ENCODE assay signal across 8 cellular contexts in genomic region chr2:64049633-64050220, GRCh38. TPM values are rescaled to one million over a fixed set of nuclear protein-coding genes. Genes with fewer than 3 reads are reported as not detected.
DNase-seq lines count a peak whose midpoint lies in the region; ATAC-seq and TF ChIP-seq lines count a peak whose summit lies in the region.

No MANE protein-coding gene starts in this region.

- no peak overlapping the region for H3K4me3 ChIP-seq in AG10803 (ENCODE audit: low read length)
- no peak overlapping the region for H3K4me3 ChIP-seq in cardiac fibroblast (replicated peaks in 1 of 2; ENCODE audit: low read depth in 2 of 2, low read length in 2 of 2)

- peak; percentile 66 for DNase-seq in AG10803 (ENCODE audit: low read depth)
- peak; percentile 18 for DNase-seq in NCI-H226
- DNase-seq in activated CD4-positive, CD25-positive, alpha-beta regulatory T cell treated with anti-CD3 and anti-CD28 coated beads, Interleukin-2, amount 50 U/mL, for 16 hours (ENCODE audit: low read depth, low spot score), result peak; percentile 50
- peak; percentile 81 to 83 for DNase-seq in cardiac fibroblast (ENCODE audit: low read depth in 2 of 2)
- peak; percentile 69 to 72 for DNase-seq in left colon
- DNase-seq in stimulated activated CD4-positive, alpha-beta T cell treated with anti-CD3 and anti-CD28 coated beads, TNF-alpha, amount 100 ng/mL, for 1 hour (ENCODE audit: low read depth in 3 of 3, low spot score in 1 of 3), result peak; percentile 35 to 53 (median 53)

- intact Hi-C loops in left colon (cut with DNase I, micrococcal nuclease), result loop anchor here in 1 of 2 donors (5.0 kb wide), 3 partner anchors 263 to 438 kb away; no protein-coding TSS in a partner anchor

- ATAC-seq in GM18870 (IDR thresholded peaks at IDR 0.05; ENCODE audit: unreplicated experiment) (peak; percentile 92), HG03135 (IDR thresholded peaks at IDR 0.05; ENCODE audit: unreplicated experiment) (peak; percentile 61), left colon (peak; percentile 99)

- peak; percentile 95 for TF ChIP-seq CTCF in AG10803 (conservative IDR thresholded peaks at IDR 0.05; ENCODE audit: low read length)
- peak; percentile 93 for TF ChIP-seq CTCF in cardiac fibroblast (IDR thresholded peaks at IDR 0.05; ENCODE audit: low read depth, low read length)

RNA-seq across cellular contexts. Expression of gene VPS54, which starts 30.5 kb away (rescaled TPM):
- 10 to 100 TPM; 20.9 to 21.2 TPM for total RNA-seq in left colon

Comparison
In these comparisons a context has a peak if more than half of its experiments do, and no peak if none do; other contexts are left out.
1. DNase-seq: peak in every context shown above with its lines; median percentile 82 in cardiac fibroblast; 70 in left colon; 66 in AG10803; 53 in stimulated activated CD4-positive, alpha-beta T cell treated with anti-CD3 and anti-CD28 coated beads, TNF-alpha, amount 100 ng/mL, for 1 hour; 50 in activated CD4-positive, CD25-positive, alpha-beta regulatory T cell treated with anti-CD3 and anti-CD28 coated beads, Interleukin-2, amount 50 U/mL, for 16 hours; 18 in NCI-H226.